In the genomic region with DNA sequence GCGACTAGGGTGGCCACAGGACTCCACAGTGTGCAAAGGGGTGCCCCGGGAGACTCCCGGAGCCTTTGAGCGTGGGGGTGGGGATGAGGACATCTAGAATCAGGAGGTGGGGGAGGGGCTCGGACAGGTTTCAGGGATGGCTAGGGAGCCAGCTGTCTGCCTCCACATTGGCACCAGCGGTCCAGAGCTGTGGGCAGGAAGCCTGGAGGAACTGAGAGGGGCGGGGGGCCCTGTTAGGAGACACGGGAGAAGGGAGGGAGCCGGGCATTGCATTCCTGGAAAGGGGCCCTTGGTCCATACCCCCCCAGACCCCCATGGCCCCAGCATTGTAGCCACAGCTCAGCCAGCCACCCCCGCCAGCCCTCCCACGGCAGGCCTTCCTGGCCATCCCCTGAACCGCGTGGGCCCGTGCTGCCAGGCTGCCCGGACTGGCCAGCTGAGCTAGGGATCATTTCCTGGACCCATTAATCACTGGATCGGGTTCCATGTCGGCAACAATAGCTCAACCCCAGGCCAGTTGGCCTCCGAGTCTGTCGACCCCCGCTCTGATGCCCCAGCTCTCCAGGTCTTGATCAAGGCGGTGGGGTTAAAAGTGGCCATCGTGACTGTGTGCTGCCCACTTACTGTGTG, we compare ENCODE assay signal across 24 cellular contexts. TPM values are rescaled to one million over a fixed set of nuclear protein-coding genes. Genes with fewer than 3 reads are reported as not detected.
"Had no signal": no experiment of that assay in that cellular context is flagged by ENCODE, and none has a peak within 500 bp of the region (broad histone marks: within the 10 kb centered on the region; RNA-seq: fewer than 3 reads in every experiment).

No MANE protein-coding gene starts in this region.

- H3K4me1 ChIP-seq: heart left ventricle had no signal

- H3K36me3 Mint-ChIP-seq: naive thymus-derived CD8-positive, alpha-beta T cell had no signal

- H3K27ac Mint-ChIP-seq: activated CD4-positive, alpha-beta T cell treated with anti-CD3 and anti-CD28 coated beads, Interleukin-2, amount 10 ng/mL, durations not matched to agents 7 days and 5 days; activated CD8-positive, alpha-beta T cell treated with anti-CD3 and anti-CD28 coated beads, Interleukin-2, amount 10 ng/mL, durations not matched to agents 7 days and 5 days; activated naive CD4-positive, alpha-beta T cell treated with anti-CD3 and anti-CD28 coated beads for 36 hours; activated naive CD8-positive, alpha-beta T cell treated with anti-CD3 and anti-CD28 coated beads, Interleukin-2, amount 50 U/mL, for 24 hours; naive thymus-derived CD8-positive, alpha-beta T cell; stimulated activated naive CD8-positive, alpha-beta T cell treated with anti-CD3 and anti-CD28 coated beads, Interleukin-15, amount 100 ng/mL, for 72 hours had no signal

- H3K9me3 ChIP-seq: heart left ventricle, suprapubic skin, upper lobe of right lung had no signal

- H3K27ac ChIP-seq: heart left ventricle, upper lobe of right lung had no signal

- H3K9me3 Mint-ChIP-seq: activated CD4-positive, alpha-beta T cell treated with anti-CD3 and anti-CD28 coated beads, Interleukin-2, amount 10 ng/mL, durations not matched to agents 7 days and 5 days; activated naive CD4-positive, alpha-beta T cell treated with anti-CD3 and anti-CD28 coated beads for 36 hours; activated naive CD8-positive, alpha-beta T cell treated with anti-CD3 and anti-CD28 coated beads, Interleukin-2, amount 50 U/mL, for 24 hours; activated T-cell treated with anti-CD3 and anti-CD28 coated beads, Interleukin-2, amount 50 U/mL, for 4 hours had no signal

- H3K27me3 ChIP-seq: upper lobe of right lung had no signal

- DNase-seq: activated CD4-positive, alpha-beta T cell treated with anti-CD3 and anti-CD28 coated beads, Interleukin-2, amount 10 ng/mL, durations not matched to agents 7 days and 5 days; activated CD4-positive, CD25-positive, alpha-beta regulatory T cell; activated CD8-positive, alpha-beta memory T cell treated with anti-CD3 and anti-CD28 coated beads, Interleukin-2, amount 50 U/mL, for 4 hours; activated CD8-positive, alpha-beta T cell treated with anti-CD3 and anti-CD28 coated beads, Interleukin-2, amount 10 ng/mL, durations not matched to agents 7 days and 5 days; activated naive CD4-positive, alpha-beta T cell treated with anti-CD3 and anti-CD28 coated beads for 36 hours; activated naive CD8-positive, alpha-beta T cell treated with anti-CD3 and anti-CD28 coated beads, Interleukin-2, amount 50 U/mL, for 24 hours; activated T-cell treated with anti-CD3 and anti-CD28 coated beads, Interleukin-2, amount 50 U/mL, for 4 hours; cerebellar nuclear complex; cortex of kidney; erythroblast; kidney glomerular epithelial cell; mesendoderm; naive thymus-derived CD8-positive, alpha-beta T cell; stimulated activated CD4-positive, alpha-beta T cell treated with anti-CD3 and anti-CD28 coated beads, Interleukin-4, amount 100 ng/mL, for 1 hour; stimulated activated naive CD8-positive, alpha-beta T cell treated with anti-CD3 and anti-CD28 coated beads, Interleukin-15, amount 100 ng/mL, for 72 hours; T1000; upper lobe of right lung had no signal

- H3K4me3 Mint-ChIP-seq: activated CD4-positive, alpha-beta T cell treated with anti-CD3 and anti-CD28 coated beads, Interleukin-2, amount 10 ng/mL, durations not matched to agents 7 days and 5 days; activated CD8-positive, alpha-beta T cell treated with anti-CD3 and anti-CD28 coated beads, Interleukin-2, amount 10 ng/mL, durations not matched to agents 7 days and 5 days; activated naive CD4-positive, alpha-beta T cell treated with anti-CD3 and anti-CD28 coated beads for 36 hours; activated naive CD8-positive, alpha-beta T cell treated with anti-CD3 and anti-CD28 coated beads, Interleukin-2, amount 50 U/mL, for 24 hours; activated T-cell treated with anti-CD3 and anti-CD28 coated beads, Interleukin-2, amount 50 U/mL, for 4 hours; naive thymus-derived CD8-positive, alpha-beta T cell; stimulated activated naive CD8-positive, alpha-beta T cell treated with anti-CD3 and anti-CD28 coated beads, Interleukin-15, amount 100 ng/mL, for 72 hours had no signal

- H3K4me3 ChIP-seq: heart left ventricle, skin epidermis, suprapubic skin, upper lobe of right lung had no signal

- FAIRE-seq: endometrium, frontal cortex had no signal

- H3K36me3 ChIP-seq: heart left ventricle, suprapubic skin, upper lobe of right lung had no signal

- ATAC-seq: activated CD8-positive, alpha-beta T cell treated with anti-CD3 and anti-CD28 coated beads, Interleukin-2, amount 10 ng/mL, durations not matched to agents 7 days and 5 days; activated naive CD8-positive, alpha-beta T cell treated with anti-CD3 and anti-CD28 coated beads, Interleukin-2, amount 50 U/mL, for 24 hours; activated T-cell treated with anti-CD3 and anti-CD28 coated beads, Interleukin-2, amount 50 U/mL, for 4 hours; naive thymus-derived CD8-positive, alpha-beta T cell; stimulated activated naive CD8-positive, alpha-beta T cell treated with anti-CD3 and anti-CD28 coated beads, Interleukin-15, amount 100 ng/mL, for 72 hours; upper lobe of right lung had no signal

- H3K27me3 Mint-ChIP-seq: activated CD4-positive, alpha-beta T cell treated with anti-CD3 and anti-CD28 coated beads, Interleukin-2, amount 10 ng/mL, durations not matched to agents 7 days and 5 days; activated naive CD8-positive, alpha-beta T cell treated with anti-CD3 and anti-CD28 coated beads, Interleukin-2, amount 50 U/mL, for 24 hours; progenitor cell of endocrine pancreas; stimulated activated naive CD8-positive, alpha-beta T cell treated with anti-CD3 and anti-CD28 coated beads, Interleukin-15, amount 100 ng/mL, for 72 hours had no signal

- H3K4me1 Mint-ChIP-seq: activated CD4-positive, alpha-beta T cell treated with anti-CD3 and anti-CD28 coated beads, Interleukin-2, amount 10 ng/mL, durations not matched to agents 7 days and 5 days; activated naive CD8-positive, alpha-beta T cell treated with anti-CD3 and anti-CD28 coated beads, Interleukin-2, amount 50 U/mL, for 24 hours; naive thymus-derived CD8-positive, alpha-beta T cell; stimulated activated naive CD8-positive, alpha-beta T cell treated with anti-CD3 and anti-CD28 coated beads, Interleukin-15, amount 100 ng/mL, for 72 hours had no signal

RNA-seq across cellular contexts. Expression of gene DIO3, which starts 39.9 kb away (rescaled TPM):
- total RNA-seq: activated CD4-positive, alpha-beta T cell treated with anti-CD3 and anti-CD28 coated beads, Interleukin-2, amount 10 ng/mL, durations not matched to agents 7 days and 5 days; activated CD8-positive, alpha-beta T cell treated with anti-CD3 and anti-CD28 coated beads, Interleukin-2, amount 10 ng/mL, durations not matched to agents 7 days and 5 days; activated naive CD4-positive, alpha-beta T cell treated with anti-CD3 and anti-CD28 coated beads for 36 hours; activated T-cell treated with anti-CD3 and anti-CD28 coated beads, Interleukin-2, amount 50 U/mL, for 4 hours; naive thymus-derived CD8-positive, alpha-beta T cell; T-helper 1 cell treated with Interleukin-12 subunit alpha and Interleukin-12 subunit beta and Interleukin-4 antibody, amounts not matched to agents 30 ng/mL and 1 ng/mL, for 36 hours had no signal
- polyA plus RNA-seq: naive thymus-derived CD8-positive, alpha-beta T cell had no signal
